Comparison of ENCODE assay signal across 9 cellular contexts in the genomic region with DNA sequence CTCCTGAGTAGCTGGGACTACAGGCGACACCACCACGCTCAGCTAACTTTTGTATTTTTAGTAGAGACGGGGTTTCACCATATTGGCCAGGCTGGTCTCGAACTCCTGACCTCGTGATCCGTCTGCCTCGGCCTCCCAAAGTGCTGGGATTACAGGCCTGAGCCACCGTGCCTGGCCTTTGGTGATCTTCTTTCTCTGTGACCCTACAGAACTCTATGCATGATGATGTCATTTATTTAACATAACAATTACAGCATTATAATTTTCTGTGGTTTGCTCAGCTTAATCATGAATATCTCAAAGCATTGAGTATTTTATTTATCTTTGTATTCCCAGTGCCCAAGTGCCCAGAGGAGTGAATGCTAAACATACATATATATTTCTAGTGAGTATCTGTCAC. TPM values are rescaled to one million over a fixed set of nuclear protein-coding genes. Genes with fewer than 3 reads are reported as not detected.
A peak's percentile ranks its signal among the peaks of the same experiment; 100 is the strongest.
DNase-seq lines count a peak whose midpoint lies in the region; ATAC-seq, FAIRE-seq and TF ChIP-seq lines count a peak whose summit lies in the region.
"Not testable (repeated sequence)": the region's sequence is repeated elsewhere in the genome, so short reads cannot be mapped to it uniquely, and the experiment has no call there.
"Had no signal": no experiment of that assay in that cellular context is flagged by ENCODE, and none has a peak within 500 bp of the region (broad histone marks: within the 10 kb centered on the region; RNA-seq: fewer than 3 reads in every experiment).

No MANE protein-coding gene starts in this region.

- TF ChIP-seq POLR2A in A549 (IDR thresholded peaks at IDR 0.05; ENCODE audit: low read length), result not testable (repeated sequence)

- CTCF ChIA-PET in A549 (lab: Yijun Ruan, JAX), result interaction anchor here (0.8 to 1.3 kb wide), 4 partner anchors 21 to 614 kb away, joined by 3 to 4 read pairs (median 3); no protein-coding TSS in a partner anchor
- CTCF ChIA-PET in Caco-2 (lab: Charles Lee), result not testable (repeated sequence)

- not testable (repeated sequence) for H3K4me1 Mint-ChIP-seq in Caco-2 (ENCODE audit: low read depth, unreplicated experiment); T-helper 2 cell treated with Interferon-gamma antibody and Interleukin-4, amounts not matched to agents 5 μg/mL and 100 μg/mL, for 36 hours (ENCODE audit: low read depth); activated T-cell treated with anti-CD3 and anti-CD28 coated beads, Interleukin-2, amount 50 U/mL, for 4 hours (ENCODE audit: low read depth); neural progenitor cell
- H3K4me1 Mint-ChIP-seq in activated naive CD8-positive, alpha-beta T cell treated with anti-CD3 and anti-CD28 coated beads, Interleukin-2, amount 50 U/mL, for 24 hours, result peaks cover 23% of the 10 kb centered on the region
- peaks cover 9 to 10% of the 10 kb centered on the region in 2 donors for H3K4me1 Mint-ChIP-seq in immature natural killer cell

- intact Hi-C loops in Caco-2 (cut with micrococcal nuclease; ENCODE audit: unreplicated experiment), result not testable (repeated sequence)

- H3K27me3 ChIP-seq in Caco-2 (replicated peaks; ENCODE audit: control insufficient read depth, insufficient read depth, low read length); Karpas-422 (ENCODE audit: low read length); neural progenitor cell: not testable (repeated sequence)

- not testable (repeated sequence) for H3K36me3 ChIP-seq in Caco-2 (ENCODE audit: control insufficient read depth, insufficient read depth, low read length)
- H3K36me3 ChIP-seq in Karpas-422 (ENCODE audit: insufficient read depth, low read length) (peaks cover 52% of the 10 kb centered on the region), neural progenitor cell (peaks cover 16% of the 10 kb centered on the region)

- not testable (repeated sequence) for H3K27ac ChIP-seq in A549; Karpas-422 (ENCODE audit: low read length); neural progenitor cell

- H3K9me2 ChIP-seq in Karpas-422 (replicated peaks; ENCODE audit: insufficient read depth, low read length), result not testable (repeated sequence)

- TSS peak; percentile 8 for BruUV-seq in Caco-2 (replicated peaks; lab: Mats Ljungman, UMichigan)

- FAIRE-seq in A549 (lab: Jason Lieb, UNC), result not testable (repeated sequence)

- not testable (repeated sequence) for H3K9me3 Mint-ChIP-seq in Caco-2 (ENCODE audit: unreplicated experiment); T-helper 2 cell treated with Interferon-gamma antibody and Interleukin-4, amounts not matched to agents 5 μg/mL and 100 μg/mL, for 36 hours; activated T-cell treated with anti-CD3 and anti-CD28 coated beads, Interleukin-2, amount 50 U/mL, for 4 hours; activated naive CD8-positive, alpha-beta T cell treated with anti-CD3 and anti-CD28 coated beads, Interleukin-2, amount 50 U/mL, for 24 hours; immature natural killer cell; neural progenitor cell

- 91% methylated on average over 8 of the region's 8 CpGs for WGBS in A549 (ENCODE audit: missing lambda C conversion rate)

- TF ChIP-seq EP300 in A549 (IDR thresholded peaks at IDR 0.05), result not testable (repeated sequence)

- POLR2A ChIA-PET in A549 (lab: Yijun Ruan, JAX) (interaction anchor here (0.7 kb wide), 1 partner anchor 40 kb away, joined by 4 read pairs; no protein-coding TSS in a partner anchor), Caco-2 (lab: Charles Lee) (interaction anchor here (1.3 kb wide), 1 partner anchor 109 kb away, joined by 4 read pairs; a partner anchor contains a TSS)

- not testable (repeated sequence) for ATAC-seq in A549; activated T-cell treated with anti-CD3 and anti-CD28 coated beads, Interleukin-2, amount 50 U/mL, for 4 hours; activated naive CD8-positive, alpha-beta T cell treated with anti-CD3 and anti-CD28 coated beads, Interleukin-2, amount 50 U/mL, for 24 hours

- H3K27me3 Mint-ChIP-seq in Caco-2 (ENCODE audit: insufficient read depth, unreplicated experiment); T-helper 2 cell treated with Interferon-gamma antibody and Interleukin-4, amounts not matched to agents 5 μg/mL and 100 μg/mL, for 36 hours (ENCODE audit: low read depth); activated T-cell treated with anti-CD3 and anti-CD28 coated beads, Interleukin-2, amount 50 U/mL, for 4 hours (ENCODE audit: low read depth); activated naive CD8-positive, alpha-beta T cell treated with anti-CD3 and anti-CD28 coated beads, Interleukin-2, amount 50 U/mL, for 24 hours; immature natural killer cell (ENCODE audit: low read depth in 3 of 3); neural progenitor cell (ENCODE audit: insufficient read depth, low read depth): not testable (repeated sequence)

- H3K4me2 ChIP-seq in A549, result peak overlapping the region; percentile 93; the same call in 2 of the 3 replicates
- peak overlapping the region; percentile 81 for H3K4me2 ChIP-seq in Karpas-422 (ENCODE audit: low read depth, low read length, poor library complexity, severe bottlenecking)
- H3K4me2 ChIP-seq in neural progenitor cell, result not testable (repeated sequence)

- H3K9me3 ChIP-seq in A549; Caco-2; Karpas-422 (ENCODE audit: low read length); neural progenitor cell (ENCODE audit: low read depth): not testable (repeated sequence)

- not testable (repeated sequence) for H3K4me3 Mint-ChIP-seq in Caco-2 (ENCODE audit: unreplicated experiment)
- H3K4me3 Mint-ChIP-seq in T-helper 2 cell treated with Interferon-gamma antibody and Interleukin-4, amounts not matched to agents 5 μg/mL and 100 μg/mL, for 36 hours, result peak overlapping the region; percentile 40
- peak overlapping the region; percentile 54 for H3K4me3 Mint-ChIP-seq in activated T-cell treated with anti-CD3 and anti-CD28 coated beads, Interleukin-2, amount 50 U/mL, for 4 hours
- peak overlapping the region; percentile 50 for H3K4me3 Mint-ChIP-seq in activated naive CD8-positive, alpha-beta T cell treated with anti-CD3 and anti-CD28 coated beads, Interleukin-2, amount 50 U/mL, for 24 hours
- H3K4me3 Mint-ChIP-seq in immature natural killer cell (peak overlapping the region in 4 of 5 donors; percentile 8 to 53 (median 36)), neural progenitor cell (peak overlapping the region; percentile 72)

- H3K27ac Mint-ChIP-seq in Caco-2 (ENCODE audit: unreplicated experiment); T-helper 2 cell treated with Interferon-gamma antibody and Interleukin-4, amounts not matched to agents 5 μg/mL and 100 μg/mL, for 36 hours; neural progenitor cell: not testable (repeated sequence)
- peak overlapping the region; percentile 55 for H3K27ac Mint-ChIP-seq in activated naive CD8-positive, alpha-beta T cell treated with anti-CD3 and anti-CD28 coated beads, Interleukin-2, amount 50 U/mL, for 24 hours
- H3K27ac Mint-ChIP-seq in immature natural killer cell, result peak overlapping the region in 2 of 6 donors; percentile 36 to 71

- H3F3A ChIP-seq in neural progenitor cell (ENCODE audit: low read depth), result peaks cover 30% of the 10 kb centered on the region

- TF ChIP-seq RAD21 in A549 (conservative IDR thresholded peaks at IDR 0.05 in 1 of 2, IDR thresholded peaks at IDR 0.05 in 1 of 2), result not testable (repeated sequence)

- not testable (repeated sequence) for H3K9ac ChIP-seq in Karpas-422 (ENCODE audit: low read length); neural progenitor cell

- not testable (repeated sequence) for H3K4me3 ChIP-seq in A549; Caco-2 (ENCODE audit: low read depth, low read length); Karpas-422 (ENCODE audit: low read length); neural progenitor cell

- H3K79me2 ChIP-seq in Karpas-422 (ENCODE audit: low read length) (peaks cover 50% of the 10 kb centered on the region), neural progenitor cell (ENCODE audit: low read depth) (peaks cover 46% of the 10 kb centered on the region)

- H3K4me1 ChIP-seq in A549 (peaks cover 18% of the 10 kb centered on the region; the same call in 2 of the 3 replicates), Karpas-422 (ENCODE audit: low read length) (peaks cover 26% of the 10 kb centered on the region)
- not testable (repeated sequence) for H3K4me1 ChIP-seq in Caco-2, neural progenitor cell

- not testable (repeated sequence) for H4K20me1 ChIP-seq in Karpas-422 (ENCODE audit: insufficient read depth, low read depth, low read length); neural progenitor cell (ENCODE audit: low read depth)

- H2AFZ ChIP-seq in Karpas-422 (ENCODE audit: low read length); neural progenitor cell (replicated peaks): not testable (repeated sequence)

- TF ChIP-seq CTCF in A549 (IDR thresholded peaks at IDR 0.05); Caco-2 (IDR thresholded peaks at IDR 0.05; ENCODE audit: insufficient read depth in 1 of 2, low read depth in 1 of 2, low read length in 1 of 2, severe bottlenecking in 1 of 2, unreplicated experiment in 1 of 2); neural progenitor cell (IDR thresholded peaks at IDR 0.05): not testable (repeated sequence)

- peaks cover 29% of the 10 kb centered on the region for H3K36me3 Mint-ChIP-seq in Caco-2 (ENCODE audit: insufficient read depth, unreplicated experiment)
- peaks cover 32% of the 10 kb centered on the region for H3K36me3 Mint-ChIP-seq in T-helper 2 cell treated with Interferon-gamma antibody and Interleukin-4, amounts not matched to agents 5 μg/mL and 100 μg/mL, for 36 hours (ENCODE audit: low read depth)
- H3K36me3 Mint-ChIP-seq in activated T-cell treated with anti-CD3 and anti-CD28 coated beads, Interleukin-2, amount 50 U/mL, for 4 hours (ENCODE audit: insufficient read depth), result peaks cover 47% of the 10 kb centered on the region
- peaks cover 49% of the 10 kb centered on the region for H3K36me3 Mint-ChIP-seq in activated naive CD8-positive, alpha-beta T cell treated with anti-CD3 and anti-CD28 coated beads, Interleukin-2, amount 50 U/mL, for 24 hours (ENCODE audit: low read depth)
- H3K36me3 Mint-ChIP-seq in immature natural killer cell, result peaks cover 24 to 30% (median 25%) of the 10 kb centered on the region in 3 donors
- H3K36me3 Mint-ChIP-seq in neural progenitor cell, result peaks cover 22% of the 10 kb centered on the region

- not testable (repeated sequence) for DNase-seq in A549 (ENCODE audit: low read depth in 1 of 2, low spot score in 1 of 2); Caco-2; Karpas-422; T-helper 2 cell treated with Interferon-gamma antibody and Interleukin-4, amounts not matched to agents 5 μg/mL and 100 μg/mL, for 36 hours (ENCODE audit: low spot score); activated T-cell treated with anti-CD3 and anti-CD28 coated beads, Interleukin-2, amount 50 U/mL, for 4 hours; activated naive CD8-positive, alpha-beta T cell treated with anti-CD3 and anti-CD28 coated beads, Interleukin-2, amount 50 U/mL, for 24 hours; immature natural killer cell; neural progenitor cell (ENCODE audit: low spot score)

RNA-seq across cellular contexts. Expression of a gene that starts 1.8 kb away (rescaled TPM):
- 32.8 and 33.2 TPM in 2 replicates for polyA plus RNA-seq in A549 (2011; rRNA removed)
- polyA plus RNA-seq in A549 (2012; cell fraction: cytosol; rRNA removed), result 45.2 and 57.6 TPM in 2 replicates
- polyA plus RNA-seq in A549 (2012; cell fraction: nucleus; rRNA removed), result 113 and 167 TPM in 2 replicates
- polyA plus RNA-seq in A549 (2017; fragmentation: RNase III; extraction: RNeasy Plus Mini Kit Qiagen cat#74134 plus additional on column Dnase treatment), result 30.4 to 36.9 TPM (median 33.6 TPM) in 3 replicates
- polyA minus RNA-seq in A549 (2011; rRNA and poly(A)+ RNA removed), result 34.9 and 38.3 TPM in 2 replicates
- 63.1 and 64.3 TPM in 2 replicates for total RNA-seq in Caco-2 (2022)
- 63.0 and 84.1 TPM in 2 replicates for total RNA-seq in Karpas-422 (2014; rRNA removed; shearing (Covaris generic); ENCODE audit: low replicate concordance)
- 10 to 100 TPM; 73.4 to 86.5 (median 75.4) TPM for total RNA-seq in activated T-cell treated with anti-CD3 and anti-CD28 coated beads, Interleukin-2, amount 50 U/mL, for 4 hours
- polyA plus RNA-seq in immature natural killer cell, result 10 to 100 TPM; 40.2 to 49.4 (median 45.5) TPM
- total RNA-seq in neural progenitor cell (ENCODE audit: low replicate concordance), result 62.5 and 67.0 TPM in 2 replicates

RNA-seq across cellular contexts. Expression of a gene that starts 2.2 kb away (rescaled TPM):
- polyA plus RNA-seq in A549 (2011; rRNA removed) (324 and 419 TPM in 2 replicates), A549 (2017; fragmentation: RNase III; extraction: RNeasy Plus Mini Kit Qiagen cat#74134 plus additional on column Dnase treatment) (304 to 313 TPM (median 312 TPM) in 3 replicates), immature natural killer cell (10 to 100 TPM; 85.6 to 95.6 (median 93.3) TPM)
- polyA plus RNA-seq in A549 (2012; cell fraction: cytosol; rRNA removed), result 377 and 394 TPM in 2 replicates
- polyA plus RNA-seq in A549 (2012; cell fraction: nucleus; rRNA removed), result 280 and 419 TPM in 2 replicates
- polyA minus RNA-seq in A549 (2011; rRNA and poly(A)+ RNA removed), result 224 and 285 TPM in 2 replicates
- total RNA-seq in Caco-2 (2022) (176 and 185 TPM in 2 replicates), neural progenitor cell (ENCODE audit: low replicate concordance) (76.6 and 118 TPM in 2 replicates)
- 97.8 and 118 TPM in 2 replicates for total RNA-seq in Karpas-422 (2014; rRNA removed; shearing (Covaris generic); ENCODE audit: low replicate concordance)
- total RNA-seq in activated T-cell treated with anti-CD3 and anti-CD28 coated beads, Interleukin-2, amount 50 U/mL, for 4 hours, result 100 to 1,000 TPM; 265 to 309 (median 300) TPM

RNA-seq across cellular contexts. Expression of a gene that starts 8.4 kb away (rescaled TPM):
- 30.4 and 40.6 TPM in 2 replicates for polyA plus RNA-seq in A549 (2011; rRNA removed)
- 39.5 and 49.5 TPM in 2 replicates for polyA plus RNA-seq in A549 (2012; cell fraction: cytosol; rRNA removed)
- polyA plus RNA-seq in A549 (2012; cell fraction: nucleus; rRNA removed), result 63.7 and 81.4 TPM in 2 replicates
- 24.6 to 35.8 TPM (median 33.0 TPM) in 3 replicates for polyA plus RNA-seq in A549 (2017; fragmentation: RNase III; extraction: RNeasy Plus Mini Kit Qiagen cat#74134 plus additional on column Dnase treatment)
- 52.6 and 80.3 TPM in 2 replicates for polyA minus RNA-seq in A549 (2011; rRNA and poly(A)+ RNA removed)
- 39.6 and 46.2 TPM in 2 replicates for total RNA-seq in Caco-2 (2022)
- total RNA-seq in Karpas-422 (2014; rRNA removed; shearing (Covaris generic); ENCODE audit: low replicate concordance), result 29.4 and 45.2 TPM in 2 replicates
- 10 to 100 TPM; 33.6 to 43.4 (median 39.9) TPM for total RNA-seq in activated T-cell treated with anti-CD3 and anti-CD28 coated beads, Interleukin-2, amount 50 U/mL, for 4 hours
- polyA plus RNA-seq in immature natural killer cell, result 10 to 100 TPM; 17.7 to 29.2 (median 26.2) TPM
- total RNA-seq in neural progenitor cell (ENCODE audit: low replicate concordance), result 24.1 and 35.3 TPM in 2 replicates

RNA-seq across cellular contexts. Expression of a gene that starts 16.4 kb away (rescaled TPM):
- polyA plus RNA-seq in A549 (2011; rRNA removed), result 111 and 129 TPM in 2 replicates
- 117 and 127 TPM in 2 replicates for polyA plus RNA-seq in A549 (2012; cell fraction: cytosol; rRNA removed)
- polyA plus RNA-seq in A549 (2012; cell fraction: nucleus; rRNA removed), result 90.6 and 117 TPM in 2 replicates
- polyA plus RNA-seq in A549 (2017; fragmentation: RNase III; extraction: RNeasy Plus Mini Kit Qiagen cat#74134 plus additional on column Dnase treatment), result 95.9 to 103 TPM (median 97.3 TPM) in 3 replicates
- polyA minus RNA-seq in A549 (2011; rRNA and poly(A)+ RNA removed), result 68.9 and 90.3 TPM in 2 replicates
- total RNA-seq in Caco-2 (2022), result 59.1 and 67.2 TPM in 2 replicates
- 104 and 138 TPM in 2 replicates for total RNA-seq in Karpas-422 (2014; rRNA removed; shearing (Covaris generic); ENCODE audit: low replicate concordance)
- total RNA-seq in activated T-cell treated with anti-CD3 and anti-CD28 coated beads, Interleukin-2, amount 50 U/mL, for 4 hours, result 100 to 1,000 TPM; 198 to 236 (median 221) TPM
- 10 to 100 TPM; 38.8 to 71.6 (median 69.6) TPM for polyA plus RNA-seq in immature natural killer cell
- total RNA-seq in neural progenitor cell (ENCODE audit: low replicate concordance), result 43.6 and 50.6 TPM in 2 replicates

RNA-seq across cellular contexts. Expression of a gene that starts 16.9 kb away (rescaled TPM):
- polyA plus RNA-seq in A549 (2011; rRNA removed) (not detected in 2 replicates), A549 (2017; fragmentation: RNase III; extraction: RNeasy Plus Mini Kit Qiagen cat#74134 plus additional on column Dnase treatment) (not detected in 3 replicates), immature natural killer cell (under 1 TPM in 1 of 3 donors, not detected in 2; 0.21 TPM)
- not detected in 2 replicates for polyA plus RNA-seq in A549 (2012; cell fraction: cytosol; rRNA removed)
- polyA plus RNA-seq in A549 (2012; cell fraction: nucleus; rRNA removed), result 0.02 TPM in 1 of 2 replicates, not detected in the other
- not detected in 2 replicates for polyA minus RNA-seq in A549 (2011; rRNA and poly(A)+ RNA removed)
- total RNA-seq in Caco-2 (2022) (not detected in 2 replicates), neural progenitor cell (ENCODE audit: low replicate concordance) (0.22 TPM in 1 of 2 replicates, not detected in the other)
- not detected in 2 replicates for total RNA-seq in Karpas-422 (2014; rRNA removed; shearing (Covaris generic); ENCODE audit: low replicate concordance)
- under 1 TPM in 1 of 3 donors, not detected in 2; 0.05 TPM for total RNA-seq in activated T-cell treated with anti-CD3 and anti-CD28 coated beads, Interleukin-2, amount 50 U/mL, for 4 hours
- total RNA-seq: A172 had no signal
